ENCODE assay signal across 9 cellular contexts in genomic region chr14:90658541-90658967, GRCh38.
DNase-seq lines count a peak whose midpoint lies in the region; ATAC-seq and TF ChIP-seq lines count a peak whose summit lies in the region.
"Had no signal": no experiment of that assay in that cellular context is flagged by ENCODE, and none has a peak within 500 bp of the region (broad histone marks: within the 10 kb centered on the region; RNA-seq: fewer than 3 reads in every experiment).

No MANE protein-coding gene starts in this region.

- H3K4me3 Mint-ChIP-seq in activated CD4-positive, alpha-beta T cell treated with anti-CD3 and anti-CD28 coated beads for 36 hours, result no peak overlapping the region

- CTCF ChIA-PET in activated CD4-positive, alpha-beta T cell treated with anti-CD3 and anti-CD28 coated beads for 36 hours (lab: Charles Lee), result interaction anchor here (0.6 to 1.0 kb wide), 3 partner anchors 11 to 207 kb away, joined by 3 to 4 read pairs (median 3); no protein-coding TSS in a partner anchor

- no CpG with 5 or more reads among the region's 8 CpGs for WGBS in trophoblast cell (ENCODE audit: extremely low coverage, insufficient coverage, insufficient read length)
- 88 to 100% methylated on average over 3 to 5 of the region's 8 CpGs for WGBS in gastroesophageal sphincter (ENCODE audit: low coverage in 1 of 2), 2 donors

- no peak overlapping the region for H3K4me2 ChIP-seq in trophoblast cell (ENCODE audit: low read length)

- POLR2A ChIA-PET in activated CD4-positive, alpha-beta T cell treated with anti-CD3 and anti-CD28 coated beads for 36 hours (lab: Charles Lee), result no interaction called here

- no peak overlapping the region for H4K91ac ChIP-seq in trophoblast cell (ENCODE audit: low read depth, low read length)

- H4K12ac ChIP-seq in trophoblast cell (ENCODE audit: low read depth, low read length), result no peak overlapping the region

- DNase-seq in activated CD4-positive, alpha-beta T cell treated with anti-CD3 and anti-CD28 coated beads for 36 hours, result peak; percentile 49
- no peak for DNase-seq in activated CD4-positive, alpha-beta T cell treated with anti-CD3 and anti-CD28 coated beads for 4 hours
- peak; percentile 87 for DNase-seq in MV-4-11 (lab: John Stamatoyannopoulos, UW)
- DNase-seq in amniotic epithelial cell (ENCODE audit: low read depth), result peak; percentile 85
- peak; percentile 10 to 27 for DNase-seq in trophoblast cell
- DNase-seq in NCI-H2227 (lab: John Stamatoyannopoulos, UW; ENCODE audit: unreplicated experiment), result no peak
- no peak for DNase-seq in H7

- H3K36me3 Mint-ChIP-seq in activated CD4-positive, alpha-beta T cell treated with anti-CD3 and anti-CD28 coated beads for 36 hours (ENCODE audit: low read depth), result no peaks in the 10 kb centered on the region

- H2AFZ ChIP-seq in trophoblast cell (ENCODE audit: insufficient read depth, low read length, poor library complexity), result no peak overlapping the region

- H3K4ac ChIP-seq in trophoblast cell (ENCODE audit: low read depth, low read length), result no peak overlapping the region

- peaks cover 3% of the 10 kb centered on the region for H3K79me1 ChIP-seq in trophoblast cell (ENCODE audit: low read length)

- no peak overlapping the region for H3K9ac ChIP-seq in trophoblast cell (ENCODE audit: low read length)

- H3K4me1 ChIP-seq in trophoblast cell (ENCODE audit: control insufficient read depth in 1 of 2, insufficient read depth in 2 of 2, low read length in 2 of 2) (peaks cover 13 to 15% of the 10 kb centered on the region in 2 experiments), gastroesophageal sphincter (peaks cover 4 to 63% (median 8%) of the 10 kb centered on the region in 3 donors)

- no peak overlapping the region for H2BK12ac ChIP-seq in trophoblast cell (ENCODE audit: low read length)

- no peak for TF ChIP-seq POLR2A in gastroesophageal sphincter (IDR thresholded peaks at IDR 0.05)

- H3K27ac ChIP-seq in trophoblast cell (ENCODE audit: low read depth, low read length) (peak overlapping the region; percentile 20), gastroesophageal sphincter (no peak overlapping the region)
- H3K27ac ChIP-seq: tibial nerve had no signal

- H3K9me3 ChIP-seq in trophoblast cell (ENCODE audit: insufficient read depth, low read depth, low read length) (peaks cover 1% of the 10 kb centered on the region), gastroesophageal sphincter (no peaks in the 10 kb centered on the region)
- H3K9me3 ChIP-seq: tibial nerve had no signal

- peaks cover 15% of the 10 kb centered on the region for H3K4me1 Mint-ChIP-seq in activated CD4-positive, alpha-beta T cell treated with anti-CD3 and anti-CD28 coated beads for 36 hours

- TF ChIP-seq EP300 in gastroesophageal sphincter (IDR thresholded peaks at IDR 0.05), result no peak

- H3K36me3 ChIP-seq in trophoblast cell (ENCODE audit: control insufficient read depth in 1 of 2, insufficient read depth in 2 of 2, low read length in 2 of 2) (peaks cover 9 to 15% of the 10 kb centered on the region in 2 experiments), gastroesophageal sphincter (peaks cover 0 to 32% of the 10 kb centered on the region in 2 donors), H7 (replicated peaks; ENCODE audit: control insufficient read depth, insufficient read depth, low read length) (no peaks in the 10 kb centered on the region)

- H3K4me3 ChIP-seq in trophoblast cell (ENCODE audit: low read depth, low read length) (no peak overlapping the region), gastroesophageal sphincter (no peak overlapping the region), H7 (ENCODE audit: insufficient read depth, low read depth, low read length) (no peak overlapping the region)
- H3K4me3 ChIP-seq: tibial nerve had no signal

- H3K27ac Mint-ChIP-seq in activated CD4-positive, alpha-beta T cell treated with anti-CD3 and anti-CD28 coated beads for 36 hours, result no peak overlapping the region

- no peak overlapping the region for H3K14ac ChIP-seq in trophoblast cell (ENCODE audit: low read length)

- H3K9me3 Mint-ChIP-seq in activated CD4-positive, alpha-beta T cell treated with anti-CD3 and anti-CD28 coated beads for 36 hours (ENCODE audit: low read depth), result no peaks in the 10 kb centered on the region

- no peak for TF ChIP-seq CTCF in gastroesophageal sphincter (IDR thresholded peaks at IDR 0.05)

- H2AK5ac ChIP-seq in trophoblast cell (ENCODE audit: low read length), result no peak overlapping the region

- no peak overlapping the region for H2BK5ac ChIP-seq in trophoblast cell (ENCODE audit: low read depth, low read length, poor library complexity)

- H3K23ac ChIP-seq in trophoblast cell (ENCODE audit: low read length), result no peak overlapping the region

- peak; percentile 99 for ATAC-seq in activated CD4-positive, alpha-beta T cell treated with anti-CD3 and anti-CD28 coated beads for 36 hours
- no peak for ATAC-seq in gastroesophageal sphincter

- intact Hi-C loops in activated CD4-positive, alpha-beta T cell treated with anti-CD3 and anti-CD28 coated beads for 36 hours (cut with DNase I, micrococcal nuclease), result no loop called here

- H3K18ac ChIP-seq in trophoblast cell (ENCODE audit: low read length), result no peak overlapping the region

- no peak overlapping the region for H2BK120ac ChIP-seq in trophoblast cell (ENCODE audit: insufficient read depth, low read length, poor library complexity)

- H4K8ac ChIP-seq in trophoblast cell (ENCODE audit: low read depth, low read length), result no peak overlapping the region

- H3K27me3 Mint-ChIP-seq in activated CD4-positive, alpha-beta T cell treated with anti-CD3 and anti-CD28 coated beads for 36 hours, result no peaks in the 10 kb centered on the region

- no peaks in the 10 kb centered on the region for H3K27me3 ChIP-seq in trophoblast cell (ENCODE audit: insufficient read depth, low read length)
- no peaks in the 10 kb centered on the region for H3K27me3 ChIP-seq in gastroesophageal sphincter
- H3K27me3 ChIP-seq in H7 (ENCODE audit: control insufficient read depth, insufficient read depth, low read length), result no peaks in the 10 kb centered on the region
- H3K27me3 ChIP-seq: tibial nerve had no signal

- H3K79me2 ChIP-seq in trophoblast cell (ENCODE audit: control insufficient read depth, insufficient read depth, low read length, poor library complexity), result no peaks in the 10 kb centered on the region

Comparison
In these comparisons a context has a peak if more than half of its experiments do, and no peak if none do; other contexts are left out.
1. DNase-seq: peak in activated CD4-positive, alpha-beta T cell treated with anti-CD3 and anti-CD28 coated beads for 36 hours (single experiment), MV-4-11 (single experiment), amniotic epithelial cell (single experiment) and trophoblast cell (2 of 2); none in activated CD4-positive, alpha-beta T cell treated with anti-CD3 and anti-CD28 coated beads for 4 hours (0 of 2), NCI-H2227 (single experiment) and H7 (single experiment).